In the genomic region with DNA sequence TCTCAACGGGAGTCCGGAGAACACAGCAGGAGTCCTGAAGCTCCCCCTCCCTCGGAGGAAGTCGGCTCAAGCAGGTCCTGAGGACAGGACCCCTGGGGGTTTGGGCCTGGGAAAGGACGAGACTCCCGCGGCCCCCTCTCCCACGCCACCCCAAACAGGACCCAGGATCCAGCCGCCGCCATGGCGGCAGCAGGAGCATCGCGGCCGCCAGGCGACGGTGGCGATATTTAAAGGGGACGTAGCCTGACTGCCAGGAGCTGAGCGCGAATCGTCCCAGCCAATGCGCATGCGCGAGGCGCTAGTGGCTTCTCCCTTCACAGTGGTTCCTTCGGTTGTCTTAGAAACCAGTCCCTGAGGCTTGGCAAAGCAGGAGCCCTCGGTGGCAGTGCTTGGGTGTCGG, we compare ENCODE assay signal across 8 cellular contexts.
DNase-seq lines count a peak whose midpoint lies in the region; ATAC-seq and TF ChIP-seq lines count a peak whose summit lies in the region.
"Not testable (repeated sequence)": the region's sequence is repeated elsewhere in the genome, so short reads cannot be mapped to it uniquely, and the experiment has no call there.

No MANE protein-coding gene starts in this region.

- in situ Hi-C loops in KBM-7 (cut with MboI; ENCODE audit: low pct_unique_long_range_greater_than_20kb, low sequenced_read_pairs) = not testable (repeated sequence)

- DNase-seq in BJ (ENCODE audit: low read depth) (peak; percentile 21), KBM-7 (peak; percentile 70), breast epithelium (ENCODE audit: low spot score in 2 of 2) (peak; percentile 39 to 70), left ventricle myocardium superior (peak; percentile 87), non-pigmented ciliary epithelial cell (ENCODE audit: low read depth) (peak; percentile 26)
- peak; percentile 44 to 65 for DNase-seq in activated CD4-positive, alpha-beta T cell treated with anti-CD3 and anti-CD28 coated beads, Interleukin-2, amount 50 U/mL, for 24 hours (ENCODE audit: low read depth in 1 of 2, low spot score in 1 of 2)
- DNase-seq in stimulated activated CD8-positive, alpha-beta memory T cell treated with anti-CD3 and anti-CD28 coated beads, Interleukin-15, amount 100 ng/mL, for 48 hours (ENCODE audit: low read depth in 2 of 2) = peak; percentile 58 to 60

- H3K4me3 ChIP-seq in BJ (ENCODE audit: low read depth, low read length) = peak overlapping the region; percentile 31
- peak overlapping the region; percentile 33 to 64 (median 33) for H3K4me3 ChIP-seq in breast epithelium

- H3K36me3 ChIP-seq in BJ (ENCODE audit: control insufficient read depth, insufficient read depth, low read length); breast epithelium: not testable (repeated sequence)

- not testable (repeated sequence) for H3K4me1 ChIP-seq in breast epithelium

- intact Hi-C loops in breast epithelium (cut with DNase I; ENCODE audit: low total_unique reads); left ventricle myocardium superior (cut with micrococcal nuclease): not testable (repeated sequence)

- peaks cover 0 to 22% of the 10 kb centered on the region in 2 donors for H3K9me3 ChIP-seq in breast epithelium

- H3K27me3 ChIP-seq in BJ (ENCODE audit: control insufficient read depth, insufficient read depth, low read length); breast epithelium: not testable (repeated sequence)

- TF ChIP-seq POLR2A in breast epithelium (IDR thresholded peaks at IDR 0.05) = not testable (repeated sequence)

- CTCF ChIA-PET in BJ (lab: Yijun Ruan, JAX) = not testable (repeated sequence)

- TF ChIP-seq CTCF in BJ (IDR thresholded peaks at IDR 0.05; ENCODE audit: insufficient read depth, low read depth, low read length); breast epithelium (IDR thresholded peaks at IDR 0.05): not testable (repeated sequence)

- H3K27ac ChIP-seq in breast epithelium = peak overlapping the region in 1 of 2 donors; percentile 71

- POLR2A ChIA-PET in BJ (lab: Charles Lee) = not testable (repeated sequence)

- ATAC-seq in GM21528 (IDR thresholded peaks at IDR 0.05; ENCODE audit: low FRiP score, unreplicated experiment) (peak; percentile 71), left ventricle myocardium superior (peak; percentile 77)

Comparison
In these comparisons a context has a peak if more than half of its experiments do, and no peak if none do; other contexts are left out.
1. DNase-seq: peak in every context shown above with its lines; median percentile 87 in left ventricle myocardium superior; 70 in KBM-7; 59 in stimulated activated CD8-positive, alpha-beta memory T cell treated with anti-CD3 and anti-CD28 coated beads, Interleukin-15, amount 100 ng/mL, for 48 hours; 54 in activated CD4-positive, alpha-beta T cell treated with anti-CD3 and anti-CD28 coated beads, Interleukin-2, amount 50 U/mL, for 24 hours; 54 in breast epithelium; 26 in non-pigmented ciliary epithelial cell; 21 in BJ.